In the genomic region with DNA sequence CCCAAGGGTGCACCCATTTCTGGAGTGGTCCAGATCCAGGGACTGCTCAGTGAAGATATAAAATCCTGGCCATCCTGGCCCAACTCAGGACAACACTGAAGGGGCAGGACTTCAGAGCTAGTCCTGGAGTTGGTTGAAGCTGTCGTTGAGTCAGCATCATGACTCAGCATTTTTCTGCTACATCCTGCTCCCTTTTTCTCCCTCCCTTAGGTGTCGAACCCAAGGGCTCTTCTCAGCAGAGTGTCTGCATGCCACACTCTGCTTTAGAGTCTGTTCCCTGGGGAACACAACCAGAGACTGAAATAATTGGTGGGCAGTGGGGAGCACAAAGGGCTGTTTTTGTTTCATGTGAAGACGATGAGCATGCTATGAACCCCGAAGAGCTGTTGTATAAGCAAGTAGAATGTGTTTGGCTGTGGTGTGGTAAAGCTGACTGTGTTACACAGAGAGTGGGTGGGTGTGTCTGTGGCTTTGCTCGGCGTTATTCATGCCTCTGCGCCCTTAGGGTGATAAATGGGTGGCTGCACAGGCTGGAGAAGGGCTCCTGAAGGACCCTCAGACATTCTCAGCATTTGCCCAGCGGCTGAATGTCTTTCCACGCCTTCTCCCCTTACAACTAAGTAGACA, we compare ENCODE assay signal across 8 cellular contexts.
DNase-seq lines count a peak whose midpoint lies in the region; ATAC-seq and TF ChIP-seq lines count a peak whose summit lies in the region.

No MANE protein-coding gene starts in this region.

- intact Hi-C loops in posterior vena cava (cut with DNase I), result no loop called here

- peaks cover 20% of the 10 kb centered on the region for H3K4me1 Mint-ChIP-seq in type B pancreatic cell (ENCODE audit: unreplicated experiment)

- peaks cover 6% of the 10 kb centered on the region for H3K9me3 Mint-ChIP-seq in type B pancreatic cell

- CTCF ChIA-PET in RWPE1 (lab: Yijun Ruan, JAX), result interaction anchor here (0.5 to 0.6 kb wide), 2 partner anchors 136 to 651 kb away, joined by 3 read pairs; no protein-coding TSS in a partner anchor

- H3K27ac ChIP-seq in RWPE1, result peak overlapping the region; percentile 64

- H3K27ac Mint-ChIP-seq in type B pancreatic cell, result peak overlapping the region; percentile 76

- peak overlapping the region; percentile 39 for H3K4me3 Mint-ChIP-seq in type B pancreatic cell

- peaks cover 3% of the 10 kb centered on the region for H3K36me3 Mint-ChIP-seq in type B pancreatic cell

- DNase-seq in AG08395 (ENCODE audit: low spot score) (peak; percentile 83), RWPE1 (ENCODE audit: low spot score) (peak; percentile 49), foreskin melanocyte (peak; percentile 51), type B pancreatic cell (ENCODE audit: extremely low spot score, unreplicated experiment) (no peak), posterior vena cava (ENCODE audit: low spot score) (no peak)

- ATAC-seq in GM19351 (IDR thresholded peaks at IDR 0.05; ENCODE audit: unreplicated experiment), result peak; percentile 64
- ATAC-seq in HG03280 (IDR thresholded peaks at IDR 0.05; ENCODE audit: unreplicated experiment), result no peak
- ATAC-seq in HG03108 (IDR thresholded peaks at IDR 0.05; ENCODE audit: unreplicated experiment), result no peak

- H3K27me3 Mint-ChIP-seq in type B pancreatic cell, result peaks cover 10% of the 10 kb centered on the region

- POLR2A ChIA-PET in RWPE1 (lab: Yijun Ruan, JAX; ENCODE audit: low non-redundant PET), result no interaction called here

- TF ChIP-seq CTCF in RWPE1 (conservative IDR thresholded peaks at IDR 0.05; ENCODE audit: low read depth) (no peak), type B pancreatic cell (conservative IDR thresholded peaks at IDR 0.05) (no peak)

Comparison
In these comparisons a context has a peak if more than half of its experiments do, and no peak if none do; other contexts are left out.
1. DNase-seq: peak in AG08395 (single experiment), RWPE1 (single experiment) and foreskin melanocyte (single experiment); none in type B pancreatic cell (single experiment) and posterior vena cava (single experiment).